Comparison of ENCODE assay signal across 2 cellular contexts in genomic region chr12:106034316-106034715, GRCh38.
TF ChIP-seq lines count a peak whose summit lies in the region.

No MANE protein-coding gene starts in this region.

TF ChIP-seq in IMR-90, 13 proteins besides CTCF, POLR2A, EP300 and RAD21:
- TF ChIP-seq MXI1 (IDR thresholded peaks at IDR 0.05; ENCODE audit: borderline replicate concordance, low read depth, low read length) (no peak), MAZ (IDR thresholded peaks at IDR 0.05; ENCODE audit: borderline replicate concordance, low read depth, low read length) (no peak)
TF ChIP-seq in IMR-90: peak in this region for 0.

TF ChIP-seq in endothelial cell of umbilical vein, 7 proteins besides CTCF, POLR2A, EP300 and RAD21:
- TF ChIP-seq MYC (IDR thresholded peaks at IDR 0.05; ENCODE audit: low read depth, low read length) (no peak), EZH2 (IDR thresholded peaks at IDR 0.05; ENCODE audit: borderline replicate concordance, low read depth, low read length, severe bottlenecking) (no peak), POLR2AphosphoS5 (IDR thresholded peaks at IDR 0.05; ENCODE audit: insufficient read depth, low read depth, low read length) (no peak), FOS (IDR thresholded peaks at IDR 0.05; ENCODE audit: borderline replicate concordance, insufficient read depth, low read length) (no peak), GATA2 (IDR thresholded peaks at IDR 0.05; ENCODE audit: insufficient read depth, insufficient read length, low read depth, low read length) (no peak), JUN (IDR thresholded peaks at IDR 0.05; ENCODE audit: borderline replicate concordance, insufficient read depth, insufficient read length, low read depth) (no peak), MAX (IDR thresholded peaks at IDR 0.05; ENCODE audit: insufficient read depth, insufficient read length) (no peak)
